8 cellular contexts compared by ENCODE assay signal in genomic region chrX:71181910-71182799, GRCh38. TPM values are rescaled to one million over a fixed set of nuclear protein-coding genes. Genes with fewer than 3 reads are reported as not detected.
DNase-seq lines count a peak whose midpoint lies in the region; ATAC-seq and TF ChIP-seq lines count a peak whose summit lies in the region.

No MANE protein-coding gene starts in this region.

- in situ Hi-C loops in Caki2 (cut with HindIII; ENCODE audit: low pct_unique_long_range_greater_than_20kb, low sequenced_read_pairs) = no loop called here

- peak; percentile 90 for ATAC-seq in GM21390 (IDR thresholded peaks at IDR 0.05; ENCODE audit: unreplicated experiment)
- peak; percentile 96 for ATAC-seq in mucosa of descending colon

- H3K4me1 ChIP-seq in mucosa of descending colon (ENCODE audit: low read depth) = no peaks in the 10 kb centered on the region

- TF ChIP-seq CTCF in epithelial cell of proximal tubule (conservative IDR thresholded peaks at IDR 0.05; ENCODE audit: low read depth, low read length) (no peak), mucosa of descending colon (IDR thresholded peaks at IDR 0.05) (no peak)

- DNase-seq in Caki2 (ENCODE audit: low read depth) (peak; percentile 90), HUDEP-2 (lab: John Stamatoyannopoulos, UW; ENCODE audit: unreplicated experiment in 76 of 76) (peak in 75 of 76 experiments; percentile 5 to 92 (median 79)), OCI-M1 (lab: John Stamatoyannopoulos, UW) (peak; percentile 97), epithelial cell of proximal tubule (ENCODE audit: low read depth) (peak; percentile 84), mucosa of descending colon (peak; percentile 80 to 88 (median 87))
- DNase-seq in activated T-cell treated with anti-CD3 and anti-CD28 coated beads, Interleukin-2, amount 50 U/mL, for 1 hour = peak; percentile 70
- peak; percentile 37 to 66 for DNase-seq in stimulated activated CD8-positive, alpha-beta memory T cell treated with anti-CD3 and anti-CD28 coated beads, Interleukin-4, amount 100 ng/mL, for 1 hour (ENCODE audit: low read depth in 2 of 2, low spot score in 1 of 2)

- H3K4me3 ChIP-seq in epithelial cell of proximal tubule (ENCODE audit: low read depth, low read length) (peak overlapping the region; percentile 64), mucosa of descending colon (no peak overlapping the region)

- no peaks in the 10 kb centered on the region for H3K36me3 ChIP-seq in mucosa of descending colon (ENCODE audit: low read depth)

- no peaks in the 10 kb centered on the region for H3K9me3 ChIP-seq in mucosa of descending colon

- intact Hi-C loops in mucosa of descending colon (cut with DNase I, micrococcal nuclease) = no loop called here

RNA-seq across cellular contexts. Expression of gene NLGN3, which starts 37.5 kb away (rescaled TPM):
- total RNA-seq in Caki2 (2014; rRNA removed; shearing (Covaris generic); ENCODE audit: low replicate concordance) = 0.20 TPM in 1 of 2 replicates, not detected in the other
- total RNA-seq in epithelial cell of proximal tubule = not detected in 2 replicates
- total RNA-seq in mucosa of descending colon = 1 to 10 TPM in 1 of 3 donors, under 1 TPM in 2; 0.46 to 3.1 (median 0.94) TPM

RNA-seq across cellular contexts. Expression of gene GJB1, which starts 40.9 kb away (rescaled TPM):
- not detected in 2 replicates for total RNA-seq in Caki2 (2014; rRNA removed; shearing (Covaris generic); ENCODE audit: low replicate concordance)
- 0.07 and 0.40 TPM in 2 replicates for total RNA-seq in epithelial cell of proximal tubule
- 10 to 100 TPM; 24.2 to 78.9 (median 58.2) TPM for total RNA-seq in mucosa of descending colon

Comparison
In these comparisons a context has a peak if more than half of its experiments do, and no peak if none do; other contexts are left out.
1. RNA of gene GJB1, which starts 40.9 kb away (total RNA-seq): 24.2 to 78.9 TPM in mucosa of descending colon; 0.07 to 0.40 TPM in epithelial cell of proximal tubule and not detected in Caki2; every median in the first group is over 10 times any median in the second.
2. Peak in every context shown above with its lines, with median percentiles within 50 percentile points of each other: DNase-seq.